Comparison of ENCODE assay signal across 28 cellular contexts in genomic region chrX:26254436-26254835, GRCh38. TPM values are rescaled to one million over a fixed set of nuclear protein-coding genes. Genes with fewer than 3 reads are reported as not detected.
"Had no signal": no experiment of that assay in that cellular context is flagged by ENCODE, and none has a peak within 500 bp of the region (broad histone marks: within the 10 kb centered on the region; RNA-seq: fewer than 3 reads in every experiment).

No MANE protein-coding gene starts in this region.

- H3K4me3 ChIP-seq: ascending aorta, body of pancreas, MG63, Peyer's patch had no signal

- FAIRE-seq: TTC549 had no signal

- DNase-seq: activated B cell treated with CpG ODN at 0.5 μM for 24 hours; activated CD4-positive, alpha-beta memory T cell treated with anti-CD3 and anti-CD28 coated beads for 36 hours; activated CD4-positive, alpha-beta T cell treated with anti-CD3 and anti-CD28 coated beads for 1 hour; activated CD4-positive, alpha-beta T cell treated with anti-CD3 and anti-CD28 coated beads, Interleukin-2, amount 10 ng/mL, durations not matched to agents 24 days and 14 days; activated CD8-positive, alpha-beta memory T cell treated with anti-CD3 and anti-CD28 coated beads for 24 hours; activated effector memory CD4-positive, alpha-beta T cell treated with anti-CD3 and anti-CD28 coated beads, Interleukin-2, amount 50 U/mL, for 16 hours; activated naive CD4-positive, alpha-beta T cell treated with Interleukin-2 at 50 U/mL for 16 hours; activated naive CD8-positive, alpha-beta T cell treated with anti-CD3 and anti-CD28 coated beads, Interleukin-2, amount 50 U/mL, for 24 hours; activated T-cell treated with anti-CD3 and anti-CD28 coated beads, Interleukin-2, amount 50 U/mL, for 4 hours; amniotic stem cell; body of pancreas; MG63; MV-4-11; NCI-H1092 treated with DMSO at 0.1 percent for 48 hours; NCI-H1417 treated with DMSO at 0.1 percent for 48 hours; NCI-H1694; NCI-H2029 treated with DMSO at 0.1 percent for 48 hours; NCI-H345; NCI-H510A; NCI-H526 treated with DMSO at 0.1 percent for 48 hours; NCI-H82; Peyer's patch; SIG-M5; T-helper 17 cell; T-helper 9 cell had no signal

- ATAC-seq: activated naive CD4-positive, alpha-beta T cell treated with anti-CD3 and anti-CD28 coated beads, Interleukin-2, amount 50 U/mL, for 72 hours; activated naive CD8-positive, alpha-beta T cell treated with anti-CD3 and anti-CD28 coated beads, Interleukin-2, amount 50 U/mL, for 24 hours; activated T-cell treated with anti-CD3 and anti-CD28 coated beads, Interleukin-2, amount 50 U/mL, for 4 hours; body of pancreas; T-helper 17 cell had no signal

RNA-seq across cellular contexts. Expression of gene MAGEB5, which starts 38.5 kb away (rescaled TPM):
- total RNA-seq: activated B cell treated with CpG ODN at 0.5 μM for 24 hours; activated CD4-positive, alpha-beta memory T cell treated with anti-CD3 and anti-CD28 coated beads for 36 hours; activated CD4-positive, alpha-beta T cell treated with anti-CD3 and anti-CD28 coated beads, Interleukin-2, amount 10 ng/mL, durations not matched to agents 24 days and 14 days; activated naive CD4-positive, alpha-beta T cell treated with anti-CD3 and anti-CD28 coated beads, Interleukin-2, amount 50 U/mL, for 72 hours; activated T-cell treated with anti-CD3 and anti-CD28 coated beads, Interleukin-2, amount 50 U/mL, for 4 hours; ascending aorta; body of pancreas; Peyer's patch; T-helper 17 cell had no signal
